ENCODE assay signal across 8 cellular contexts in genomic region chr18:21112140-21112473, GRCh38. TPM values are rescaled to one million over a fixed set of nuclear protein-coding genes. Genes with fewer than 3 reads are reported as not detected.
A peak's percentile ranks its signal among the peaks of the same experiment; 100 is the strongest.
DNase-seq lines count a peak whose midpoint lies in the region; ATAC-seq and TF ChIP-seq lines count a peak whose summit lies in the region.

No MANE protein-coding gene starts in this region.

- no peaks in the 10 kb centered on the region for H3K9me3 ChIP-seq in CD4-positive, CD25-positive, alpha-beta regulatory T cell (ENCODE audit: control insufficient read depth in 2 of 2, low read length in 2 of 2)
- no peaks in the 10 kb centered on the region for H3K9me3 ChIP-seq in iPS-18a (ENCODE audit: control insufficient read depth, low read depth, low read length)

- peaks cover 7 to 13% (median 11%) of the 10 kb centered on the region in 4 donors for H3K4me1 Mint-ChIP-seq in CD4-positive, CD25-positive, alpha-beta regulatory T cell
- peaks cover 14% of the 10 kb centered on the region for H3K4me1 Mint-ChIP-seq in activated naive CD8-positive, alpha-beta T cell (ENCODE audit: low read depth)

- H3K36me3 Mint-ChIP-seq in CD4-positive, CD25-positive, alpha-beta regulatory T cell: no peaks in the 10 kb centered on the region
- peaks cover 4% of the 10 kb centered on the region for H3K36me3 Mint-ChIP-seq in activated naive CD8-positive, alpha-beta T cell

- no peaks in the 10 kb centered on the region for H3K27me3 Mint-ChIP-seq in CD4-positive, CD25-positive, alpha-beta regulatory T cell
- no peaks in the 10 kb centered on the region for H3K27me3 Mint-ChIP-seq in activated naive CD8-positive, alpha-beta T cell

- peaks cover 41% of the 10 kb centered on the region for H3K4me1 ChIP-seq in CD4-positive, CD25-positive, alpha-beta regulatory T cell (ENCODE audit: control insufficient read depth, insufficient read depth, low read length, poor library complexity, severe bottlenecking)
- H3K4me1 ChIP-seq in iPS-18a (ENCODE audit: control insufficient read depth, low read depth, low read length): peaks cover 33% of the 10 kb centered on the region

- H3K27ac Mint-ChIP-seq in CD4-positive, CD25-positive, alpha-beta regulatory T cell: peak overlapping the region; percentile 79 to 93 (median 93)
- H3K27ac Mint-ChIP-seq in activated naive CD8-positive, alpha-beta T cell: peak overlapping the region; percentile 79

- peak; percentile 24 to 29 for ATAC-seq in CD4-positive, CD25-positive, alpha-beta regulatory T cell (ENCODE audit: low read depth in 2 of 2)
- no peak for ATAC-seq in GM19328 (IDR thresholded peaks at IDR 0.05; ENCODE audit: unreplicated experiment)

- no peak for TF ChIP-seq RAD21 in Ishikawa (IDR thresholded peaks at IDR 0.05; ENCODE audit: low read depth)

- H3K27me3 ChIP-seq in CD4-positive, CD25-positive, alpha-beta regulatory T cell (ENCODE audit: control insufficient read depth, insufficient read depth, low read length): no peaks in the 10 kb centered on the region
- peaks cover 20% of the 10 kb centered on the region for H3K27me3 ChIP-seq in iPS-18a (ENCODE audit: control insufficient read depth, insufficient read depth, low read length)

- peak overlapping the region in 1 of 4 donors; percentile 93 for H3K4me3 Mint-ChIP-seq in CD4-positive, CD25-positive, alpha-beta regulatory T cell
- H3K4me3 Mint-ChIP-seq in activated naive CD8-positive, alpha-beta T cell: no peak overlapping the region

- H3K9me3 Mint-ChIP-seq in CD4-positive, CD25-positive, alpha-beta regulatory T cell: peaks cover 0 to 3% (median 0%) of the 10 kb centered on the region in 7 donors
- H3K9me3 Mint-ChIP-seq in activated naive CD8-positive, alpha-beta T cell (ENCODE audit: low read depth): no peaks in the 10 kb centered on the region

- H3K9ac ChIP-seq in iPS-18a (ENCODE audit: low read length): peak overlapping the region; percentile 46

- no peaks in the 10 kb centered on the region for H3K36me3 ChIP-seq in CD4-positive, CD25-positive, alpha-beta regulatory T cell (ENCODE audit: control insufficient read depth, insufficient read depth, low read length)
- H3K36me3 ChIP-seq in iPS-18a (ENCODE audit: control insufficient read depth, low read depth, low read length): no peaks in the 10 kb centered on the region

- DNase-seq in CD4-positive, CD25-positive, alpha-beta regulatory T cell: no peak
- peak; percentile 59 for DNase-seq in stimulated activated CD4-positive, alpha-beta T cell treated with anti-CD3 and anti-CD28 coated beads, Interleukin-4, amount 100 ng/mL, for 1 hour
- no peak for DNase-seq in 8988T
- DNase-seq in DMS153 treated with DMSO at 0.1 percent for 48 hours (lab: John Stamatoyannopoulos, UW; ENCODE audit: unreplicated experiment): no peak

- peak overlapping the region; percentile 93 for H3K27ac ChIP-seq in CD4-positive, CD25-positive, alpha-beta regulatory T cell (ENCODE audit: insufficient read depth, low read length, poor library complexity, severe bottlenecking)
- H3K27ac ChIP-seq in iPS-18a (ENCODE audit: low read length): no peak overlapping the region

- peak overlapping the region; percentile 86 for H3K4me3 ChIP-seq in CD4-positive, CD25-positive, alpha-beta regulatory T cell (ENCODE audit: low read depth, low read length)
- H3K4me3 ChIP-seq in iPS-18a (ENCODE audit: low read length): peak overlapping the region; percentile 89

- no peak for TF ChIP-seq EP300 in Ishikawa (IDR thresholded peaks at IDR 0.05; ENCODE audit: borderline replicate concordance)

TF ChIP-seq in Ishikawa, 13 proteins besides CTCF, POLR2A, EP300 and RAD21:
- TF ChIP-seq REST (IDR thresholded peaks at IDR 0.05; ENCODE audit: low read depth) (0 out of 2 replicates have a peak, but pooled peaks have one; percentile 10), NFIC (IDR thresholded peaks at IDR 0.05) (no peak)

RNA-seq across cellular contexts. Expression of gene ROCK1, which starts 0.5 kb away (rescaled TPM):
- total RNA-seq in CD4-positive, CD25-positive, alpha-beta regulatory T cell: 125 TPM
- polyA plus RNA-seq in CD4-positive, CD25-positive, alpha-beta regulatory T cell: 10 to 100 TPM; 26.9 to 32.8 (median 29.1) TPM
